ENCODE assay signal across 10 cellular contexts in the genomic region with DNA sequence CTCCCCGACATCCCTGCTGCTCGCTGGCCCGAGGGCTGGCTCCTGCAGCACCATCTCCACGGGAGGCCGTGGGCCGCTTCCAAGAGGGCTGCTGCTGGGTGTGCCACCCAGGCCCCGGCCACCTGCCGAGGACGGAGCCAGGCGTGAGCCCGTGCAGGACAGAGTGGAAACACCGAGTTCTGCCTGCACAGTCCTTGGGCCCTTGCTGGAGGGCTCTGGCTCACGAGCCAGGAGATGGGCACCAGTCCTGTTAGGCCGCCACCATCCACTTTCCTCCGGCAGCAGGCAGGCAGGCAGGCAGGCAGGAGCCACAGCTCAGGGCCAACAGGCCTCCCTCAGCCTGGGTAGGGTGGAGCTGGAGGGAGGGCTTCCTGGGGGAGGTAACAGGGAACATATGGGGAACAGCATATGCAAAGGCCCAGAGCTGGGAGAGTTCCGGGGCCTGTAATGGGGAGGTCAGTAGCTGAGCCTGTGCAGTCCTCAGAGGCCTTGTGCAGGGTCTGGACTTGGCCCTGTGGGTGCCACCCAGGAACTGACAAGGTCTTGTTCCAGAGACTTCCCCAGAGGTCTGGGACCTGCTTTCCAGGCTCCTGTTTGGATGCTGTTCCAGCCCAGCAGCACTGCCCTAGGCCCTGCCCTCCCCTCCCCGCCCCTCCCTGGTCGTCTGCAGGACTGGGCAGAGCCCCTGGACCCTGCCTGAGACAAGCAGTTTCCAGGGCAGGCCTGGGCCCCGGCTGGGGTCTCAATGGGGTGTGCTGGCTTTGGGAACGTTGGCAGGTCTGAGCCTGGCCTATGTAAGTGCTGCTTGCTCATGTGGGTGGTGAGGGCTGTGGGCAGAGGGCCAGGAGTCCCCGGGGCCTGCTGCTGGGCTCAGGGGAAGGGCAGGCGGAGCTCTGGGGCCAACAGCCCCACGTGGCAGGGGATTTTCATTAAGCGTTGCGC. TPM values are rescaled to one million over a fixed set of nuclear protein-coding genes. Genes with fewer than 3 reads are reported as not detected.
A peak's percentile ranks its signal among the peaks of the same experiment; 100 is the strongest.
DNase-seq lines count a peak whose midpoint lies in the region; ATAC-seq and TF ChIP-seq lines count a peak whose summit lies in the region.
"Had no signal": no experiment of that assay in that cellular context is flagged by ENCODE, and none has a peak within 500 bp of the region (broad histone marks: within the 10 kb centered on the region; RNA-seq: fewer than 3 reads in every experiment).

No MANE protein-coding gene starts in this region.

- H3K27me3 Mint-ChIP-seq in Caco-2 (ENCODE audit: insufficient read depth, unreplicated experiment), result no peaks in the 10 kb centered on the region

- H3K9me3 Mint-ChIP-seq in Caco-2 (ENCODE audit: unreplicated experiment), result no peaks in the 10 kb centered on the region
- H3K9me3 Mint-ChIP-seq: activated T-helper 1 cell treated with anti-CD3 and anti-CD28 coated beads, Interleukin-12 subunit alpha, Interleukin-12 subunit beta, Interleukin-2, Interleukin-4 antibody, amounts not matched to agents 30 ng/mL and 10 ng/mL and 1 ng/mL, durations not matched to agents 14 hours and 24 hours and 36 hours had no signal

- no peaks in the 10 kb centered on the region for H3K27me3 ChIP-seq in Caco-2 (replicated peaks; ENCODE audit: control insufficient read depth, insufficient read depth, low read length)
- H3K27me3 ChIP-seq in PC-3 (ENCODE audit: low read length), result no peaks in the 10 kb centered on the region

- peaks cover 56% of the 10 kb centered on the region for H3K79me2 ChIP-seq in PC-3 (ENCODE audit: low read length)

- DNase-seq in Caco-2 (no peak), NCI-H2171 treated with DMSO at 0.1 percent for 48 hours (lab: John Stamatoyannopoulos, UW) (peak; percentile 58), erythroblast (lab: John Stamatoyannopoulos, UW) (peak; percentile 74 to 79), retinal pigment epithelial cell (ENCODE audit: low read depth) (peak; percentile 59), cerebellar cortex (ENCODE audit: low spot score) (no peak), PC-3 (no peak)
- DNase-seq: T-helper 2 cell had no signal

- BruUV-seq in Caco-2 (replicated peaks; lab: Mats Ljungman, UMichigan) (no TSS peak), PC-3 (replicated peaks; lab: Mats Ljungman, UMichigan) (no TSS peak)

- no peak overlapping the region for H3K27ac ChIP-seq in PC-3 (ENCODE audit: low read length)

- no peak overlapping the region for H3K4me3 Mint-ChIP-seq in Caco-2 (ENCODE audit: unreplicated experiment)
- H3K4me3 Mint-ChIP-seq: activated T-helper 1 cell treated with anti-CD3 and anti-CD28 coated beads, Interleukin-12 subunit alpha, Interleukin-12 subunit beta, Interleukin-2, Interleukin-4 antibody, amounts not matched to agents 30 ng/mL and 10 ng/mL and 1 ng/mL, durations not matched to agents 14 hours and 24 hours and 36 hours had no signal

- H3K9me3 ChIP-seq in Caco-2, result no peaks in the 10 kb centered on the region
- H3K9me3 ChIP-seq in PC-3 (ENCODE audit: low read length), result no peaks in the 10 kb centered on the region

- H3K36me3 ChIP-seq in Caco-2 (ENCODE audit: control insufficient read depth, insufficient read depth, low read length), result no peaks in the 10 kb centered on the region
- H3K36me3 ChIP-seq in PC-3 (ENCODE audit: low read depth, low read length), result no peaks in the 10 kb centered on the region

- H3K9ac ChIP-seq in PC-3 (ENCODE audit: low read length), result no peak overlapping the region

- POLR2A ChIA-PET in Caco-2 (lab: Charles Lee) (no interaction called here), PC-3 (lab: Charles Lee; ENCODE audit: unreplicated experiment) (no interaction called here)

- no peaks in the 10 kb centered on the region for H4K20me1 ChIP-seq in PC-3 (ENCODE audit: low read length)

- TF ChIP-seq CTCF in Caco-2 (IDR thresholded peaks at IDR 0.05; ENCODE audit: insufficient read depth in 1 of 2, low read depth in 1 of 2, low read length in 1 of 2, severe bottlenecking in 1 of 2, unreplicated experiment in 1 of 2), result no peak
- TF ChIP-seq CTCF in retinal pigment epithelial cell (conservative IDR thresholded peaks at IDR 0.05; ENCODE audit: low read depth, low read length), result no peak
- no peak for TF ChIP-seq CTCF in PC-3 (conservative IDR thresholded peaks at IDR 0.05; ENCODE audit: low read depth, low read length)

- H3K4me2 ChIP-seq in PC-3 (ENCODE audit: low read length), result no peak overlapping the region

- intact Hi-C loops in Caco-2 (cut with micrococcal nuclease; ENCODE audit: unreplicated experiment) (no loop called here), PC-3 (cut with micrococcal nuclease) (no loop called here)

- H3K4me1 Mint-ChIP-seq in Caco-2 (ENCODE audit: low read depth, unreplicated experiment), result peaks cover 22% of the 10 kb centered on the region

- H3F3A ChIP-seq in PC-3 (ENCODE audit: low read length, unreplicated experiment), result no peaks in the 10 kb centered on the region

- H3K9me2 ChIP-seq in PC-3 (replicated peaks; ENCODE audit: low read length), result no peaks in the 10 kb centered on the region

- H3K27ac Mint-ChIP-seq in Caco-2 (ENCODE audit: unreplicated experiment), result peak overlapping the region; percentile 86
- H3K27ac Mint-ChIP-seq: activated T-helper 1 cell treated with anti-CD3 and anti-CD28 coated beads, Interleukin-12 subunit alpha, Interleukin-12 subunit beta, Interleukin-2, Interleukin-4 antibody, amounts not matched to agents 30 ng/mL and 10 ng/mL and 1 ng/mL, durations not matched to agents 14 hours and 24 hours and 36 hours had no signal

- peaks cover 51% of the 10 kb centered on the region for H3K4me1 ChIP-seq in Caco-2
- H3K4me1 ChIP-seq in PC-3 (ENCODE audit: insufficient read depth, low read length), result peaks cover 28% of the 10 kb centered on the region

- H3K4me3 ChIP-seq in Caco-2 (ENCODE audit: low read depth, low read length), result no peak overlapping the region
- H3K4me3 ChIP-seq in retinal pigment epithelial cell (ENCODE audit: low read length), result no peak overlapping the region
- H3K4me3 ChIP-seq in PC-3 (ENCODE audit: low read length), result no peak overlapping the region

- ATAC-seq in HG03354 (IDR thresholded peaks at IDR 0.05; ENCODE audit: poor library complexity, severe bottlenecking, unreplicated experiment) (no peak), GM18517 (IDR thresholded peaks at IDR 0.05; ENCODE audit: unreplicated experiment) (no peak), PC-3 (no peak)

- CTCF ChIA-PET in Caco-2 (lab: Charles Lee) (no interaction called here), PC-3 (lab: Charles Lee) (no interaction called here)

- no peak overlapping the region for H2AFZ ChIP-seq in PC-3 (ENCODE audit: low read length)

- no peak for TF ChIP-seq POLR2A in erythroblast (IDR thresholded peaks at IDR 0.05; ENCODE audit: low read length)

- H3K36me3 Mint-ChIP-seq in Caco-2 (ENCODE audit: insufficient read depth, unreplicated experiment), result peaks cover 13% of the 10 kb centered on the region

RNA-seq across cellular contexts. Expression of a gene that starts 32.0 kb away (rescaled TPM):
- 63.8 and 69.1 TPM in 2 replicates for total RNA-seq in Caco-2 (2022)
- total RNA-seq in PC-3 (2014; rRNA removed), result 17.5 and 23.3 TPM in 2 replicates

Comparison
In these comparisons a context has a peak if more than half of its experiments do, and no peak if none do; other contexts are left out.
1. DNase-seq: peak in NCI-H2171 treated with DMSO at 0.1 percent for 48 hours (single experiment), erythroblast (2 of 2) and retinal pigment epithelial cell (single experiment); none in Caco-2 (0 of 2), cerebellar cortex (single experiment) and PC-3 (single experiment).